ENCODE assay signal across 6 cellular contexts in genomic region chr10:129093641-129094040, GRCh38.
"Had no signal": no experiment of that assay in that cellular context is flagged by ENCODE, and none has a peak within 500 bp of the region (broad histone marks: within the 10 kb centered on the region; RNA-seq: fewer than 3 reads in every experiment).

No MANE protein-coding gene starts in this region.

- H3K4me1 Mint-ChIP-seq: IgD-negative memory B cell had no signal

- H3K27ac ChIP-seq: HL-60 had no signal

- H3K36me3 Mint-ChIP-seq: IgD-negative memory B cell had no signal

- H3K9me3 Mint-ChIP-seq: GM23338, H9 had no signal

- DNase-seq: H9, HCEC 1CT had no signal

- H3K4me3 ChIP-seq: GM23338 had no signal

- H3K4me3 Mint-ChIP-seq: GM23338, H9 had no signal

- ATAC-seq: GM23338, HepG2 had no signal

- H3K27ac Mint-ChIP-seq: GM23338, H9, IgD-negative memory B cell had no signal
